Comparison of ENCODE assay signal across 25 cellular contexts in the genomic region with DNA sequence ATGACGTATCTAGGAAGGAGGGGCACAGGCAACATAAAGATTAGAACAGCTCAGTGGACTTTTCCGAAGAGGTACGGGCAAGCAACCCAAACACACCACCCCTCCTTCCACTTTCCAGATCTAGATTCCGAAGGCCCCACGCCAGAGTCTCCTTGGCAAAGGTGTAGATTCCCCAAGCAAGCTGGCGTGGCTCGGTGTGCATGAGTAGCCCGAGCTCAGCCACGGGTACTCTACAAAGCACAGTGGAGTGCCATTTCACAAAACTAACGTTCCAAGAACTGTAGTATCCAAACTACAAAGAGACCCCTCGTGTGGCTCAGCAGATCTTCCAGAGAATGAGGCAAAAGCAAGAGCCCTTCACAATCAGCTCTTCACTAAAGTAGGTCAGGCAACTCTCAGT.
DNase-seq lines count a peak whose midpoint lies in the region; ATAC-seq lines count a peak whose summit lies in the region.
"Had no signal": no experiment of that assay in that cellular context is flagged by ENCODE, and none has a peak within 500 bp of the region (broad histone marks: within the 10 kb centered on the region; RNA-seq: fewer than 3 reads in every experiment).

No MANE protein-coding gene starts in this region.

- H3K56ac ChIP-seq in mesendoderm (ENCODE audit: low read length) = no peak overlapping the region

- H3K4me3 ChIP-seq in mesendoderm (ENCODE audit: low read length) = no peak overlapping the region
- H3K4me3 ChIP-seq: cardiac muscle cell, Peyer's patch, sigmoid colon had no signal

- H3K9ac ChIP-seq in mesendoderm (ENCODE audit: low read length) = no peak overlapping the region

- WGBS in mesendoderm (ENCODE audit: extremely low coverage, insufficient coverage, low lambda C conversion rate) = no CpG with 5 or more reads among the region's 11 CpGs

- H3K36me3 ChIP-seq in mesendoderm (ENCODE audit: control insufficient read depth, insufficient read depth, low read length) = peaks cover 6% of the 10 kb centered on the region
- H3K36me3 ChIP-seq: cardiac muscle cell had no signal

- H3K23ac ChIP-seq in mesendoderm (ENCODE audit: low read length) = no peak overlapping the region

- H3K27me3 ChIP-seq in mesendoderm (ENCODE audit: insufficient read depth, low read length, poor library complexity) = no peaks in the 10 kb centered on the region
- H3K27me3 ChIP-seq: cardiac muscle cell, Peyer's patch, sigmoid colon had no signal

- no peak overlapping the region for H2AK5ac ChIP-seq in mesendoderm (ENCODE audit: low read length)

- H3K27ac ChIP-seq in cingulate gyrus (ENCODE audit: low read depth, low read length) (peak overlapping the region; percentile 24), mesendoderm (ENCODE audit: low read depth, low read length) (no peak overlapping the region), temporal lobe (ENCODE audit: low read depth, low read length) (peak overlapping the region; percentile 4)
- H3K27ac ChIP-seq: cardiac muscle cell, Peyer's patch, sigmoid colon had no signal

- H4K5ac ChIP-seq in mesendoderm (ENCODE audit: low read length) = no peak overlapping the region

- intact Hi-C loops in Right ventricle myocardium inferior (cut with DNase I) (no loop called here), left cardiac atrium (cut with DNase I) (no loop called here)

- no peak overlapping the region for H2BK120ac ChIP-seq in mesendoderm (ENCODE audit: low read depth, low read length)

- DNase-seq in Right ventricle myocardium inferior (ENCODE audit: missing footprints) = peak; percentile 68
- DNase-seq in left cardiac atrium = no peak
- no peak for DNase-seq in mesendoderm
- DNase-seq in NCI-H2171 (lab: John Stamatoyannopoulos, UW) = no peak
- no peak for DNase-seq in HT-29 (ENCODE audit: low spot score)
- DNase-seq: 8988T; activated CD4-positive, alpha-beta T cell treated with anti-CD3 and anti-CD28 coated beads for 36 hours; activated CD8-positive, alpha-beta T cell treated with anti-CD3 and anti-CD28 coated beads, Interleukin-2, amount 10 ng/mL, durations not matched to agents 7 days and 5 days; activated naive CD4-positive, alpha-beta T cell treated with anti-CD3 and anti-CD28 coated beads, Interleukin-2, amount 10 ng/mL, durations not matched to agents 7 days and 5 days; amniotic stem cell; COR-L47; IMR-90; left colon; NCI-H1436 treated with DMSO at 0.1 percent for 48 hours; NCI-H345; NCI-H748 treated with DMSO at 0.1 percent for 48 hours; Peyer's patch; SIG-M5; sigmoid colon; stimulated activated CD4-positive, alpha-beta T cell treated with anti-CD3 and anti-CD28 coated beads, Interleukin-4, amount 100 ng/mL, for 4 hours had no signal

- no peak overlapping the region for H4K8ac ChIP-seq in mesendoderm (ENCODE audit: low read depth, low read length)

- H3K4ac ChIP-seq in mesendoderm (ENCODE audit: low read depth, low read length) = no peak overlapping the region

- H3K4me1 ChIP-seq in mesendoderm (ENCODE audit: control insufficient read depth, low read depth, low read length) = peaks cover 13% of the 10 kb centered on the region

- ATAC-seq in Right ventricle myocardium inferior (no peak), left cardiac atrium (no peak), HG03460 (IDR thresholded peaks at IDR 0.05; ENCODE audit: unreplicated experiment) (no peak)
- ATAC-seq: activated CD4-positive, alpha-beta T cell treated with anti-CD3 and anti-CD28 coated beads for 36 hours; activated CD8-positive, alpha-beta T cell treated with anti-CD3 and anti-CD28 coated beads, Interleukin-2, amount 10 ng/mL, durations not matched to agents 7 days and 5 days; activated T-helper 17 cell treated with anti-CD3 and anti-CD28 coated beads, Interleukin-2, amount 50 U/mL, for 72 hours; left colon had no signal

- peaks cover 25% of the 10 kb centered on the region for H3K79me2 ChIP-seq in mesendoderm (ENCODE audit: control insufficient read depth, insufficient read depth, low read length)

- H2BK15ac ChIP-seq in mesendoderm (replicated peaks; ENCODE audit: low read depth) = peak overlapping the region; percentile 5

- peaks cover 17% of the 10 kb centered on the region for H3K79me1 ChIP-seq in mesendoderm (ENCODE audit: low read length)

- H3K18ac ChIP-seq in mesendoderm (ENCODE audit: low read length) = no peak overlapping the region

- no peak overlapping the region for H2BK5ac ChIP-seq in mesendoderm (ENCODE audit: low read length)

- no peak overlapping the region for H3K4me2 ChIP-seq in mesendoderm (ENCODE audit: low read length)
